Comparison of ENCODE assay signal across 1 cellular context in genomic region chr13:40309881-40310280, GRCh38.
TF ChIP-seq lines count a peak whose summit lies in the region.

No MANE protein-coding gene starts in this region.

TF ChIP-seq in GM23338, 12 proteins besides CTCF, POLR2A, EP300 and RAD21 (continued from another document):
- TF ChIP-seq REST (IDR thresholded peaks at IDR 0.05; ENCODE audit: unreplicated experiment) = no peak
- no peak for TF ChIP-seq EZH2phosphoT487 (IDR thresholded peaks at IDR 0.05; ENCODE audit: unreplicated experiment)
- no peak for TF ChIP-seq ETS1 (IDR thresholded peaks at IDR 0.05)
- no peak for TF ChIP-seq CREB1 (CRISPR knock-in tag; IDR thresholded peaks at IDR 0.05; ENCODE audit: low read depth)
- TF ChIP-seq STAT1 (IDR thresholded peaks at IDR 0.05; ENCODE audit: unreplicated experiment) = no peak
- TF ChIP-seq JUNB (IDR thresholded peaks at IDR 0.05; ENCODE audit: unreplicated experiment) = no peak
